In the genomic region with DNA sequence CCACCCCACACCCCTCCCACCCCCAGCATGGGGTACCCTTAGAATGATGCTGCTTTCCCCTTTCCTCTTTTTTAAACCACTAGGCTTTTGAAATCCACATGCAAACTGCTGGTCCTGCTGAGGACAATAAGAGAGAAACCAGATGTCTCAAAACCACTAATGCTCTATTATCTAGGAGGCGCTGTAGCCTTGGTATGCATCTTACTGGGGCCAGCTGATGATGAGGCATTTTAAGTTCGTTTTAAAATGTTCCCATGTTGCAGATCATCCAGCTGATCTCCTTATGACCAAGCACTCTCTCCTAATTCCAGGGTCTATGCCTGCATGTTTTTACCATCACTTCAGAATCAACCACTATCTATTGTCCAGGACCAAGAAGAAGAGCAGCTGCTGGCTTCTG, we compare ENCODE assay signal across 8 cellular contexts. TPM values are rescaled to one million over a fixed set of nuclear protein-coding genes. Genes with fewer than 3 reads are reported as not detected.
A peak's percentile ranks its signal among the peaks of the same experiment; 100 is the strongest.
DNase-seq lines count a peak whose midpoint lies in the region; ATAC-seq and TF ChIP-seq lines count a peak whose summit lies in the region.

No MANE protein-coding gene starts in this region.

- peaks cover 7% of the 10 kb centered on the region for H3F3A ChIP-seq in SK-N-SH (replicated peaks; ENCODE audit: insufficient read depth)

- no peak for ATAC-seq in HG03045 (IDR thresholded peaks at IDR 0.05; ENCODE audit: unreplicated experiment)

- POLR2A ChIA-PET in SK-N-SH (lab: Yijun Ruan, JAX): no interaction called here

- H3K4me3 ChIP-seq in SK-N-SH (ENCODE audit: low read depth in 2 of 2, low read length in 1 of 2) (no peak overlapping the region; a peak in 1 of 4 replicates), fibroblast of the aortic adventitia (ENCODE audit: low read depth, low read length) (no peak overlapping the region), ascending aorta (no peak overlapping the region)

- H3K9me2 ChIP-seq in SK-N-SH: no peaks in the 10 kb centered on the region

- TF ChIP-seq EP300 in SK-N-SH (IDR thresholded peaks at IDR 0.05; ENCODE audit: borderline replicate concordance in 1 of 2, low read depth in 1 of 2, low read length in 1 of 2): no peak

- H3K4me1 ChIP-seq in SK-N-SH (ENCODE audit: control insufficient read depth in 1 of 2, insufficient read depth in 2 of 2, low read depth in 1 of 2, low read length in 1 of 2) (peaks cover 3 to 5% of the 10 kb centered on the region in 2 experiments; a peak in 2 of 4 replicates), ascending aorta (peaks cover 3 to 6% of the 10 kb centered on the region in 2 donors)

- peak; percentile 35 for TF ChIP-seq CTCF in SK-N-SH (IDR thresholded peaks at IDR 0.05)
- TF ChIP-seq CTCF in fibroblast of the aortic adventitia (IDR thresholded peaks at IDR 0.05; ENCODE audit: insufficient read depth, low read length): peak; percentile 16
- no peak for TF ChIP-seq CTCF in ascending aorta (IDR thresholded peaks at IDR 0.05)

- no peak overlapping the region for H2AFZ ChIP-seq in SK-N-SH (ENCODE audit: low read depth)

- H3K27me3 ChIP-seq in SK-N-SH (ENCODE audit: insufficient read depth) (no peaks in the 10 kb centered on the region), ascending aorta (no peaks in the 10 kb centered on the region)

- intact Hi-C loops in ascending aorta (cut with DNase I): loop anchor here (5.0 kb wide), 2 partner anchors 141 to 594 kb away; a partner anchor contains a TSS

- no peak overlapping the region for H3K27ac ChIP-seq in SK-N-SH (ENCODE audit: low read depth in 2 of 2, low read length in 1 of 2)
- no peak overlapping the region for H3K27ac ChIP-seq in ascending aorta

- H3K79me2 ChIP-seq in SK-N-SH (ENCODE audit: insufficient read depth): no peaks in the 10 kb centered on the region

- H3K4me2 ChIP-seq in SK-N-SH: peak overlapping the region; percentile 99

- H3K9me3 ChIP-seq in SK-N-SH (no peaks in the 10 kb centered on the region), ascending aorta (no peaks in the 10 kb centered on the region)

- DNase-seq in AG08396 (ENCODE audit: low spot score) (peak; percentile 37), ELR (ENCODE audit: low read depth) (peak; percentile 32), SK-N-SH (peak; percentile 27), fibroblast of the aortic adventitia (ENCODE audit: low read depth) (peak; percentile 48), ascending aorta (ENCODE audit: low spot score in 2 of 2) (no peak)
- DNase-seq in stimulated activated CD8-positive, alpha-beta memory T cell treated with anti-CD3 and anti-CD28 coated beads, Interleukin-4, amount 100 ng/mL, for 48 hours: no peak
- no peak for DNase-seq in activated effector memory CD4-positive, alpha-beta T cell treated with Interleukin-2 at 50 U/mL for 16 hours

- H3K36me3 ChIP-seq in SK-N-SH (replicated peaks in 1 of 2; ENCODE audit: control insufficient read depth in 1 of 2, insufficient read depth in 2 of 2, low read length in 1 of 2) (no peaks in the 10 kb centered on the region), ascending aorta (no peaks in the 10 kb centered on the region)

- no peaks in the 10 kb centered on the region for H4K20me1 ChIP-seq in SK-N-SH (ENCODE audit: insufficient read depth)

- no peak overlapping the region for H3K9ac ChIP-seq in SK-N-SH

- no peak for TF ChIP-seq RAD21 in SK-N-SH (IDR thresholded peaks at IDR 0.05; ENCODE audit: low read length)

- CTCF ChIA-PET in SK-N-SH (lab: Yijun Ruan, JAX): interaction anchor here (0.7 to 2.4 kb wide), 8 partner anchors 11 to 155 kb away, joined by 3 to 11 read pairs (median 3); a partner anchor contains a TSS

- 54% methylated on average over 2 of the region's 2 CpGs for WGBS in SK-N-SH (ENCODE audit: low lambda C conversion rate)

TF ChIP-seq in SK-N-SH, 30 proteins besides CTCF, POLR2A, EP300 and RAD21:
- TF ChIP-seq TCF12 (IDR thresholded peaks at IDR 0.05): 0 out of 2 replicates have a peak, but pooled peaks have one; percentile 19
- no peak for TF ChIP-seq MXI1 (IDR thresholded peaks at IDR 0.05; ENCODE audit: low read depth, low read length)
- 0 out of 2 replicates have a peak, but pooled peaks have one; percentile 10 for TF ChIP-seq RCOR1 (IDR thresholded peaks at IDR 0.05; ENCODE audit: low read length)

RNA-seq across cellular contexts. Expression of a gene that starts 1.3 kb away (rescaled TPM):
- polyA plus RNA-seq in SK-N-SH (2012; rRNA removed): 0.43 and 0.65 TPM in 2 replicates
- 0.28 and 0.39 TPM in 2 replicates for polyA plus RNA-seq in SK-N-SH (2012; cell fraction: cytosol; rRNA removed)
- polyA plus RNA-seq in SK-N-SH (2012; cell fraction: nucleus; rRNA removed): 1.3 and 2.0 TPM in 2 replicates
- total RNA-seq in fibroblast of the aortic adventitia (ENCODE audit: low replicate concordance) (0.18 TPM in 1 of 2 replicates, not detected in the other), ascending aorta (not detected)

RNA-seq across cellular contexts. Expression of a gene that starts 20.0 kb away (rescaled TPM):
- 25.0 and 28.1 TPM in 2 replicates for polyA plus RNA-seq in SK-N-SH (2012; rRNA removed)
- polyA plus RNA-seq in SK-N-SH (2012; cell fraction: cytosol; rRNA removed): 26.8 and 28.4 TPM in 2 replicates
- polyA plus RNA-seq in SK-N-SH (2012; cell fraction: nucleus; rRNA removed): 25.7 and 27.4 TPM in 2 replicates
- total RNA-seq in fibroblast of the aortic adventitia (ENCODE audit: low replicate concordance) (31.2 and 53.3 TPM in 2 replicates), ascending aorta (24.5 TPM)

Comparison
In these comparisons a context has a peak if more than half of its experiments do, and no peak if none do; other contexts are left out.
1. DNase-seq: peak in AG08396 (single experiment), ELR (single experiment), SK-N-SH (single experiment) and fibroblast of the aortic adventitia (single experiment); none in ascending aorta (0 of 2), stimulated activated CD8-positive, alpha-beta memory T cell treated with anti-CD3 and anti-CD28 coated beads, Interleukin-4, amount 100 ng/mL, for 48 hours (single experiment) and activated effector memory CD4-positive, alpha-beta T cell treated with Interleukin-2 at 50 U/mL for 16 hours (single experiment).
2. CTCF ChIP-seq: peak in SK-N-SH (single experiment) and fibroblast of the aortic adventitia (single experiment); none in ascending aorta (0 of 3).